In genomic region chr7:33885290-33886005, GRCh38 we compare ENCODE assay signal across 15 cellular contexts.
DNase-seq lines count a peak whose midpoint lies in the region; ATAC-seq and TF ChIP-seq lines count a peak whose summit lies in the region.
"Had no signal": no experiment of that assay in that cellular context is flagged by ENCODE, and none has a peak within 500 bp of the region (broad histone marks: within the 10 kb centered on the region; RNA-seq: fewer than 3 reads in every experiment).

No MANE protein-coding gene starts in this region.

- H3K4me3 Mint-ChIP-seq in effector memory CD8-positive, alpha-beta T cell: no peak overlapping the region
- H3K4me3 Mint-ChIP-seq: CD4-positive, alpha-beta T cell had no signal

- CTCF ChIA-PET in HEK293 (lab: Yijun Ruan, JAX): interaction anchor here (0.6 to 2.7 kb wide), 9 partner anchors 10 to 130 kb away, joined by 3 to 14 read pairs (median 4); no protein-coding TSS in a partner anchor

- H3K36me3 Mint-ChIP-seq in effector memory CD8-positive, alpha-beta T cell (ENCODE audit: insufficient read depth): no peaks in the 10 kb centered on the region

- H3K27ac Mint-ChIP-seq in effector memory CD8-positive, alpha-beta T cell: no peak overlapping the region
- H3K27ac Mint-ChIP-seq: CD4-positive, alpha-beta T cell had no signal

- no peaks in the 10 kb centered on the region for H3K9me3 ChIP-seq in HEK293 (ENCODE audit: control insufficient read depth, insufficient read depth, low read depth, low read length)
- H3K9me3 ChIP-seq: BE2C had no signal

- no peaks in the 10 kb centered on the region for H3K4me1 ChIP-seq in HEK293 (ENCODE audit: control insufficient read depth, insufficient read depth, low read length)
- H3K4me1 ChIP-seq: BE2C had no signal

- H3K9me3 Mint-ChIP-seq in effector memory CD8-positive, alpha-beta T cell: no peaks in the 10 kb centered on the region
- H3K9me3 Mint-ChIP-seq: CD4-positive, alpha-beta T cell had no signal

- TF ChIP-seq CTCF in HEK293 (tag by site-specific recombination; IDR thresholded peaks at IDR 0.05) (no peak), choroid plexus epithelial cell (conservative IDR thresholded peaks at IDR 0.05; ENCODE audit: low read depth, low read length) (no peak)

- POLR2A ChIA-PET in HEK293 (lab: Yijun Ruan, JAX): no interaction called here

- peak; percentile 59 for DNase-seq in choroid plexus epithelial cell (ENCODE audit: low read depth)
- DNase-seq in islet precursor cell: peak; percentile 76
- DNase-seq in effector memory CD8-positive, alpha-beta T cell: no peak
- no peak for DNase-seq in activated CD4-positive, alpha-beta T cell treated with anti-CD3 and anti-CD28 coated beads for 1 hour
- no peak for DNase-seq in epidermal melanocyte (ENCODE audit: insufficient read length, low spot score)
- DNase-seq: CD4-positive, alpha-beta T cell; DMS79 treated with DMSO at 0.1 percent for 48 hours; GF-D8; MV-4-11; NCI-H1417 treated with DMSO at 0.1 percent for 48 hours; NCI-H446 treated with DMSO at 0.1 percent for 48 hours; SIG-M5 had no signal

- no peaks in the 10 kb centered on the region for H3K4me1 Mint-ChIP-seq in effector memory CD8-positive, alpha-beta T cell (ENCODE audit: low read depth in 2 of 2)

- ATAC-seq in effector memory CD8-positive, alpha-beta T cell (replicated peaks): no peak
- ATAC-seq in HG02852 (IDR thresholded peaks at IDR 0.05; ENCODE audit: unreplicated experiment): no peak

- peaks cover 30 to 49% of the 10 kb centered on the region in 2 donors for H3K27me3 Mint-ChIP-seq in effector memory CD8-positive, alpha-beta T cell

- no peaks in the 10 kb centered on the region for H3K36me3 ChIP-seq in HEK293 (ENCODE audit: control insufficient read depth in 2 of 2, insufficient read depth in 1 of 2, low read length in 2 of 2)
- H3K36me3 ChIP-seq: BE2C had no signal

- H3K27ac ChIP-seq in HEK293 (ENCODE audit: extremely low read depth, low read depth, low read length): no peak overlapping the region

- no peak overlapping the region for H3K4me3 ChIP-seq in HEK293 (ENCODE audit: low read depth, low read length)
- no peak overlapping the region for H3K4me3 ChIP-seq in choroid plexus epithelial cell (ENCODE audit: low read depth, low read length)

TF ChIP-seq in HEK293, 187 proteins besides CTCF, POLR2A, EP300 and RAD21:
- TF ChIP-seq EGR2 (tag by site-specific recombination; IDR thresholded peaks at IDR 0.05; ENCODE audit: low read depth) (peak; percentile 69), TRIM28 (IDR thresholded peaks at IDR 0.05; ENCODE audit: borderline replicate concordance, low read length) (no peak), ZNF239 (tag by site-specific recombination; IDR thresholded peaks at IDR 0.05) (no peak), ZNF148 (tag by site-specific recombination; IDR thresholded peaks at IDR 0.05; ENCODE audit: borderline replicate concordance) (no peak), ZFHX2 (tag by site-specific recombination; conservative IDR thresholded peaks at IDR 0.05) (peak; percentile 57), ZNF404 (tag by site-specific recombination; IDR thresholded peaks at IDR 0.05) (no peak)
TF ChIP-seq in HEK293: peak in this region for 2.

Comparison
In these comparisons a context has a peak if more than half of its experiments do, and no peak if none do; other contexts are left out.
1. DNase-seq: peak in choroid plexus epithelial cell (single experiment) and islet precursor cell (single experiment); none in effector memory CD8-positive, alpha-beta T cell (0 of 3), activated CD4-positive, alpha-beta T cell treated with anti-CD3 and anti-CD28 coated beads for 1 hour (single experiment) and epidermal melanocyte (single experiment).